ENCODE assay signal across 15 cellular contexts in the genomic region with DNA sequence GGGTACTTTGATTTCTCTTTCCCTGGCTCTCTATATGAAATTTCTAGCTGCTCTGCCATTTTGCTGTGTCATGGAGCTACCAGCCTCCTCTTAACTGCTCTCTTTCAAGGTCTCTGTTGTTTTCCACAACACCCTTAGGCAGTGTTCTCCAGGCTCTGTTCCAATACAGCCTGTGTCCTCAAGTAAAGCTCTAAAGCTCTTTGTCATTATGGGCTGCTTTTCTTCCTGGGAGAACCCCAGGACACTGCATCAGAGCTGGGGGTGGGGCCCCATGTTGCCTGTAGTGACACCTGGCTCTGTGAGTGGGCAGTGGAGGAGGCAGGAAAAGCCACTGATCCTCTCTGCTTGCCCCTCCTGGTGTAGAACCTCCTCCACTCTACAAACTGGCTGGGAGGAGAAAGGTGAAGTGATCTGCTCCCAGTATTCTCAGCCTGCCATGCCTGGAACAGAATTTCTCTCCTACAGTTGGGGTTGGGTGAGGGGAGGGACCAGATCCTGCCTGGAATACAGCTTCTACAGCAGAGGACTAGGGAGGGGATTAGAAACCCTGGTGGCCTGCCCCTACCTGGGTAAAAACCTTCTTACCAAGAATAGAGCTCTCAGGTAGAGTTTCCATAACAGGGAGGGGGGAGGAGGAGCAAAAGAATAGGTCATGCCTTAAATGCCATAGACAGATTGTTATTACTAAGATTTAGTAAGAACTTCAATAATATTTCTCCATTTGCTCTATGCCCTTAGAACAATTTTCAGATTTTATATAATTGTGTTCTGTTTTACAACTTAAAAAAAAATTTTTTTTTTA. TPM values are rescaled to one million over a fixed set of nuclear protein-coding genes. Genes with fewer than 3 reads are reported as not detected.
DNase-seq lines count a peak whose midpoint lies in the region; ATAC-seq, FAIRE-seq and TF ChIP-seq lines count a peak whose summit lies in the region.
"Had no signal": no experiment of that assay in that cellular context is flagged by ENCODE, and none has a peak within 500 bp of the region (broad histone marks: within the 10 kb centered on the region; RNA-seq: fewer than 3 reads in every experiment).

No MANE protein-coding gene starts in this region.

- DNase-seq in NCI-H1436 (lab: John Stamatoyannopoulos, UW) = peak; percentile 68
- DNase-seq in NCI-H1436 treated with DMSO at 0.1 percent for 48 hours (lab: John Stamatoyannopoulos, UW) = no peak
- peak; percentile 18 for DNase-seq in OCI-M1 (lab: John Stamatoyannopoulos, UW)
- DNase-seq in pancreas = peak in 1 of 6 donors; percentile 37
- no peak for DNase-seq in GM10248 (ENCODE audit: extremely low spot score)
- no peak for DNase-seq in urothelium cell line (ENCODE audit: low spot score)
- DNase-seq: ACHN, activated T-cell treated with anti-CD3 and anti-CD28 coated beads for 4 hours, cerebellar nuclear complex, heart right ventricle, NCI-H1048, SW 1271 had no signal

- H3K36me3 ChIP-seq in pancreas = no peaks in the 10 kb centered on the region
- H3K36me3 ChIP-seq: heart right ventricle, vagina had no signal

- no peaks in the 10 kb centered on the region for H3K4me1 ChIP-seq in pancreas
- H3K4me1 ChIP-seq: heart right ventricle, vagina had no signal

- TF ChIP-seq CTCF in pancreas (IDR thresholded peaks at IDR 0.05) = no peak
- TF ChIP-seq CTCF in GM10248 (IDR thresholded peaks at IDR 0.05; ENCODE audit: control extremely low read depth, extremely low read depth, low read depth, missing control alignments) = no peak

- no peak for FAIRE-seq in pancreas (lab: Jason Lieb, UNC)
- no peak for FAIRE-seq in urothelium cell line (lab: Jason Lieb, UNC)

- ATAC-seq in esophagus mucosa (peak; percentile 96), pancreas (peak; percentile 43 to 91 (median 71)), HG02642 (IDR thresholded peaks at IDR 0.05; ENCODE audit: poor library complexity, unreplicated experiment) (no peak)
- ATAC-seq: heart right ventricle had no signal

- intact Hi-C loops in pancreas (cut with DNase I) = no loop called here

- peak overlapping the region in 1 of 4 donors; percentile 37 for H3K27ac ChIP-seq in pancreas
- H3K27ac ChIP-seq: heart right ventricle, vagina had no signal

- H3K27me3 ChIP-seq in pancreas = no peaks in the 10 kb centered on the region
- H3K27me3 ChIP-seq: vagina had no signal

- H3K4me3 ChIP-seq in pancreas = no peak overlapping the region
- H3K4me3 ChIP-seq: heart right ventricle, vagina had no signal

- CTCF ChIA-PET in GM10248 (lab: Yijun Ruan, JAX) = interaction anchor here (1.2 to 3.7 kb wide), 7 partner anchors 9 to 56 kb away, joined by 4 to 26 read pairs (median 6); a partner anchor contains a TSS

- POLR2A ChIA-PET in GM10248 (lab: Yijun Ruan, JAX) = interaction anchor here (0.7 kb wide), 1 partner anchor 11 kb away, joined by 6 read pairs; no protein-coding TSS in a partner anchor

- H3K9me3 ChIP-seq in pancreas = no peaks in the 10 kb centered on the region
- H3K9me3 ChIP-seq: vagina had no signal

RNA-seq across cellular contexts. Expression of a gene that starts 33.7 kb away (rescaled TPM):
- 1.6 TPM for total RNA-seq in esophagus mucosa
- total RNA-seq in pancreas = 10 to 100 TPM in 5 of 6 donors, 1 to 10 TPM in 1; 6.9 to 37.9 (median 18.0) TPM
- polyA plus RNA-seq in pancreas = 10 to 100 TPM; 11.2 to 14.2 TPM

RNA-seq across cellular contexts. Expression of a gene that starts 55.9 kb away (rescaled TPM):
- total RNA-seq in esophagus mucosa (31.9 TPM), pancreas (10 to 100 TPM; 11.9 to 20.7 (median 15.1) TPM)
- 1 to 10 TPM; 6.5 to 9.2 TPM for polyA plus RNA-seq in pancreas

Comparison
In these comparisons a context has a peak if more than half of its experiments do, and no peak if none do; other contexts are left out.
1. DNase-seq: peak in NCI-H1436 (single experiment) and OCI-M1 (single experiment); none in NCI-H1436 treated with DMSO at 0.1 percent for 48 hours (single experiment), GM10248 (single experiment) and urothelium cell line (single experiment).